Comparison of ENCODE assay signal across 8 cellular contexts in the genomic region with DNA sequence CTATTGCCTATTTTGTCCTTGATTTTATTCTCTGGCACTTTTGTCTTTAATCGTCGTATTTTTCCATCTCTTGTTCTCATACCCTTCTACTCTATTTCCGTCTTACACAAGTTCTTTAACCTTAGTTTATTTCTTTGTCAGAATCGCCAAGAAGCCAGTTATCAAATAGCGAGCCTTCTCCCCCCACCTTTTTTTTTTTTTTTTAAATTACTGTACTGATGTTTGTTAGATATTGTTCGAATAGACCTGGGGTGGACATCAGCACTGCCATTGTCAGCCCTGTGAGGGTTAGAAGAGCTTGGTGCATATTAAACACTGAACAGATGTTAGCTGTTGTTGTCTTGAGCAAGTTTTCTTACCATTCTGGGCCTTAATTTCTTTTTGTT. TPM values are rescaled to one million over a fixed set of nuclear protein-coding genes. Genes with fewer than 3 reads are reported as not detected.
DNase-seq lines count a peak whose midpoint lies in the region; ATAC-seq and TF ChIP-seq lines count a peak whose summit lies in the region.

No MANE protein-coding gene starts in this region.

- TF ChIP-seq CTCF in body of pancreas (IDR thresholded peaks at IDR 0.05) = no peak

- peaks cover 12% of the 10 kb centered on the region; the same call in 1 of the 2 replicates for H3K4me1 ChIP-seq in HUES6 (ENCODE audit: control insufficient read depth, insufficient read depth, low read length)
- peaks cover 20% of the 10 kb centered on the region for H3K4me1 ChIP-seq in body of pancreas

- ATAC-seq in body of pancreas = no peak
- no peak for ATAC-seq in memory B cell (ENCODE audit: low read depth)
- ATAC-seq in GM21528 (IDR thresholded peaks at IDR 0.05; ENCODE audit: low FRiP score, unreplicated experiment) = no peak

- intact Hi-C loops in body of pancreas (cut with DNase I) = no loop called here

- peak overlapping the region; percentile 91 for H3K4me3 Mint-ChIP-seq in memory B cell

- H3K27ac ChIP-seq in HUES6 (ENCODE audit: low read depth, low read length) = no peak overlapping the region
- H3K27ac ChIP-seq in body of pancreas = peak overlapping the region; percentile 84 to 100 (median 97)

- peak; percentile 8 for DNase-seq in AG08396 (ENCODE audit: low spot score)
- no peak for DNase-seq in body of pancreas
- DNase-seq in memory B cell (ENCODE audit: low spot score in 2 of 2) = no peak
- DNase-seq in NCI-H345 (lab: John Stamatoyannopoulos, UW) = no peak
- DNase-seq in superior temporal gyrus (ENCODE audit: extremely low spot score) = no peak
- DNase-seq in central memory CD4-positive, alpha-beta T cell = no peak

- peak overlapping the region; percentile 98 for H3K9ac ChIP-seq in HUES6 (ENCODE audit: low read length)

- H3K9me3 ChIP-seq in HUES6 (ENCODE audit: control insufficient read depth, insufficient read depth, low read depth, low read length) = no peaks in the 10 kb centered on the region
- H3K9me3 ChIP-seq in body of pancreas = no peaks in the 10 kb centered on the region

- no peaks in the 10 kb centered on the region for H3K9me3 Mint-ChIP-seq in memory B cell

- H3K27me3 ChIP-seq in HUES6 (ENCODE audit: control insufficient read depth, insufficient read depth, low read length) = no peaks in the 10 kb centered on the region
- H3K27me3 ChIP-seq in body of pancreas = no peaks in the 10 kb centered on the region

- WGBS in body of pancreas, 2 donors = 0 to 1% methylated on average over 6 of the region's 6 CpGs

- peak overlapping the region; percentile 94 for H3K27ac Mint-ChIP-seq in memory B cell

- H3K36me3 Mint-ChIP-seq in memory B cell = peaks cover 4% of the 10 kb centered on the region

- H3K4me1 Mint-ChIP-seq in memory B cell = peaks cover 30% of the 10 kb centered on the region

- H3K27me3 Mint-ChIP-seq in memory B cell = no peaks in the 10 kb centered on the region

- TF ChIP-seq POLR2A in body of pancreas (IDR thresholded peaks at IDR 0.05) = no peak

- H3K36me3 ChIP-seq in HUES6 (ENCODE audit: control insufficient read depth, insufficient read depth, low read length) = 0 out of 2 replicates have a peak, but pooled peaks cover 2% of the 10 kb centered on the region
- H3K36me3 ChIP-seq in body of pancreas (replicated peaks in 1 of 2; ENCODE audit: insufficient read depth in 1 of 2, low read depth in 2 of 2) = no peaks in the 10 kb centered on the region

- H3K4me3 ChIP-seq in HUES6 (ENCODE audit: low read depth, low read length) = peak overlapping the region; percentile 99
- H3K4me3 ChIP-seq in body of pancreas = peak overlapping the region; percentile 83

RNA-seq across cellular contexts. Expression of a gene that starts 1.2 kb away (rescaled TPM):
- 10 to 100 TPM; 79.1 to 87.2 TPM for total RNA-seq in body of pancreas

RNA-seq across cellular contexts. Expression of a gene that starts 51.9 kb away (rescaled TPM):
- not detected for total RNA-seq in body of pancreas
